ENCODE assay signal across 12 cellular contexts in the genomic region with DNA sequence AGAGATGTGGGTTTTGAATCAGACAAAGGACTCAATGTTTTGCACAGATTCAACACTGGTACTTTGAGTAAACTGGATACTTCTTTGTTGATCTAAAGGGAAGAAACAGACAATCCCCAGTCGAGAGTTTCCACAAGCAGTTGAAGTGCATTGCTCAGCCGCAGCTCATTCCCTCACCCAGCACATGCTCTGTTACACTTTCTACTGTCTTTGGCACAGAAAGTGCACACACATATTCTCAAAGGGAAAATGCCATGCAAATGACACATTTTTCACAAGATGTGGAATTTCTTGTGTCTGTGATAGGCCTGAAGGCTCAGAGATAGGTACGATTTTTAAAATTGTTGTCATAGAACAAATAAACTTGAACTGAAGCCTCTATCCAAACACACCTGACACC.
DNase-seq lines count a peak whose midpoint lies in the region; FAIRE-seq and TF ChIP-seq lines count a peak whose summit lies in the region.
"Had no signal": no experiment of that assay in that cellular context is flagged by ENCODE, and none has a peak within 500 bp of the region (broad histone marks: within the 10 kb centered on the region; RNA-seq: fewer than 3 reads in every experiment).

No MANE protein-coding gene starts in this region.

- no peaks in the 10 kb centered on the region for H3K27me3 ChIP-seq in GM23248 (replicated peaks; ENCODE audit: insufficient read depth)
- H3K27me3 ChIP-seq in bronchial epithelial cell (ENCODE audit: control insufficient read depth, insufficient read depth, low read length), result no peaks in the 10 kb centered on the region
- no peaks in the 10 kb centered on the region for H3K27me3 ChIP-seq in parathyroid adenoma (ENCODE audit: control insufficient read depth, insufficient read depth, low read length)

- no peak overlapping the region for H3K4me3 ChIP-seq in GM23248
- H3K4me3 ChIP-seq in bronchial epithelial cell (ENCODE audit: low read depth, low read length), result no peak overlapping the region
- no peak overlapping the region for H3K4me3 ChIP-seq in parathyroid adenoma (ENCODE audit: low read depth, low read length)
- no peak overlapping the region for H3K4me3 ChIP-seq in kidney (ENCODE audit: low read length in 2 of 2)
- H3K4me3 ChIP-seq: prostate gland had no signal

- H3K36me3 ChIP-seq in GM23248 (ENCODE audit: low read depth) (no peaks in the 10 kb centered on the region), bronchial epithelial cell (ENCODE audit: control insufficient read depth, insufficient read depth, low read length) (no peaks in the 10 kb centered on the region), parathyroid adenoma (ENCODE audit: control insufficient read depth, insufficient read depth, low read length) (no peaks in the 10 kb centered on the region), kidney (ENCODE audit: control insufficient read depth in 1 of 2, insufficient read depth in 2 of 2, low read length in 2 of 2) (no peaks in the 10 kb centered on the region)
- H3K36me3 ChIP-seq: prostate gland had no signal

- in situ Hi-C loops in GM23248 (cut with MboI), result no loop called here
- in situ Hi-C loops in GM13977 (cut with MboI; ENCODE audit: low pct_unique_long_range_greater_than_20kb, low sequenced_read_pairs, unreplicated experiment), result no loop called here

- TF ChIP-seq CTCF in C4-2B (conservative IDR thresholded peaks at IDR 0.05), result no peak
- no peak for TF ChIP-seq CTCF in bronchial epithelial cell (IDR thresholded peaks at IDR 0.05; ENCODE audit: insufficient read depth, low read length, severe bottlenecking)
- no peak for TF ChIP-seq CTCF in parathyroid adenoma (IDR thresholded peaks at IDR 0.05)
- no peak for TF ChIP-seq CTCF in GM13977 (IDR thresholded peaks at IDR 0.05; ENCODE audit: extremely low read depth, insufficient read depth, missing control alignments)
- TF ChIP-seq CTCF in kidney (IDR thresholded peaks at IDR 0.05; ENCODE audit: borderline replicate concordance, extremely low read depth, insufficient read depth), result no peak

- H3F3A ChIP-seq in GM23248 (ENCODE audit: insufficient read depth), result peaks cover 14% of the 10 kb centered on the region

- FAIRE-seq in bronchial epithelial cell (lab: Jason Lieb, UNC) (peak; percentile 43), kidney (lab: Jason Lieb, UNC) (no peak)

- intact Hi-C loops in kidney (cut with DNase I), result no loop called here

- H3K4me2 ChIP-seq in GM23248 (ENCODE audit: unreplicated experiment), result no peak overlapping the region
- H3K4me2 ChIP-seq in parathyroid adenoma (ENCODE audit: low read length), result no peak overlapping the region

- H4K20me1 ChIP-seq in GM23248 (ENCODE audit: insufficient read depth), result no peaks in the 10 kb centered on the region

- H3K9me3 ChIP-seq in GM23248 (ENCODE audit: low read depth) (no peaks in the 10 kb centered on the region), parathyroid adenoma (ENCODE audit: control insufficient read depth, low read length) (no peaks in the 10 kb centered on the region), kidney (ENCODE audit: control insufficient read depth in 1 of 2, low read length in 2 of 2) (no peaks in the 10 kb centered on the region)
- H3K9me3 ChIP-seq: prostate gland had no signal

- peaks cover 16% of the 10 kb centered on the region for H3K4me1 ChIP-seq in GM23248 (ENCODE audit: insufficient read depth)
- H3K4me1 ChIP-seq in parathyroid adenoma, result peaks cover 16% of the 10 kb centered on the region
- peaks cover 0 to 9% of the 10 kb centered on the region in 2 donors for H3K4me1 ChIP-seq in kidney (ENCODE audit: control insufficient read depth in 1 of 2, insufficient read depth in 1 of 2, low read depth in 1 of 2, low read length in 2 of 2)
- H3K4me1 ChIP-seq: prostate gland had no signal

- H3K9ac ChIP-seq in GM23248 (no peak overlapping the region), parathyroid adenoma (no peak overlapping the region), kidney (ENCODE audit: low read length in 2 of 2) (no peak overlapping the region)

- 58 to 70% methylated on average over 3 of the region's 3 CpGs for WGBS in GM23248 (ENCODE audit: low coverage in 1 of 2, low lambda C conversion rate in 2 of 2, missing lambda C conversion rate in 2 of 2), 2 experiments

- H3K79me2 ChIP-seq in GM23248 (ENCODE audit: insufficient read depth), result no peaks in the 10 kb centered on the region
- no peaks in the 10 kb centered on the region for H3K79me2 ChIP-seq in parathyroid adenoma

- H2AFZ ChIP-seq in GM23248 (no peak overlapping the region), parathyroid adenoma (peak overlapping the region; percentile 82)

- no peaks in the 10 kb centered on the region for H3K9me2 ChIP-seq in GM23248 (ENCODE audit: insufficient read depth)

- H3K27ac ChIP-seq in C4-2B, result peak overlapping the region; percentile 60; the same call in 1 of the 2 replicates
- no peak overlapping the region for H3K27ac ChIP-seq in GM23248
- H3K27ac ChIP-seq in parathyroid adenoma, result peak overlapping the region; percentile 97
- H3K27ac ChIP-seq in kidney (ENCODE audit: low read depth in 2 of 2, low read length in 2 of 2), result no peak overlapping the region

- peak; percentile 57 for DNase-seq in GM23248
- DNase-seq in bronchial epithelial cell (ENCODE audit: low read depth), result no peak
- DNase-seq in NCI-H1417 (lab: John Stamatoyannopoulos, UW), result no peak
- no peak for DNase-seq in GM13977 (ENCODE audit: low spot score)
- DNase-seq in kidney, result no peak
- DNase-seq: activated CD8-positive, alpha-beta memory T cell treated with anti-CD3 and anti-CD28 coated beads, Interleukin-2, amount 10 ng/mL, durations not matched to agents 7 days and 5 days; head of caudate nucleus; left cardiac atrium; NCI-H2029 treated with DMSO at 0.1 percent for 48 hours had no signal

Comparison
In these comparisons a context has a peak if more than half of its experiments do, and no peak if none do; other contexts are left out.
1. H3K27ac ChIP-seq: peak in C4-2B (single experiment) and parathyroid adenoma (single experiment); none in GM23248 (single experiment) and kidney (0 of 2).